19 cellular contexts compared by ENCODE assay signal in the genomic region with DNA sequence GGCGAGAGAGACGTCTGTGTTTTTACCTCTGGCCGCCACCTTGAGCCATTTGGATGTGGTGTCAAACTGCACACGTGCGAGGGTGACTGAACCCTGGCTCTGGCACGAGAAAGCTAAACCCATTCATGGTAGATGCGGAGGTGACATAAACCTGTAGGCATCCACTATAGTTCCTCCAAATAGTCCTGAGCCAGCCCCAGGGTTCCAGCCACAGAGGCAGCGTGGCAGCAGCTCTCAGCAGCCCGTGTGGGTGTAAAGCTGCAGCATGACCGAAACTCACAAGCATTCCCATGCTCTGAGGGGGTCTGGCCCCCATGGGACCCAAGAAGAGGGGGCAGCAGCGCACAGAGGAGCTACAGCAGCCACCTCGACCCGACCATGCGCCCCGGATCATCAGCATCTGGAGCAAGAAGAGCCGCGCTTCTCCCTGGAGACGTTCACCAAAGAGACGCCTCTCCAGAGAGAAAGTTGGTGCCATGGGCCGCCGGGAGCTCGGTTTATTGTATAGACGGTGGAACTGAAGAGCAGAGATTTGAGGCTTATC.
"Had no signal": no experiment of that assay in that cellular context is flagged by ENCODE, and none has a peak within 500 bp of the region (broad histone marks: within the 10 kb centered on the region; RNA-seq: fewer than 3 reads in every experiment).

No MANE protein-coding gene starts in this region.

- ATAC-seq: activated CD4-positive, alpha-beta T cell treated with anti-CD3 and anti-CD28 coated beads for 36 hours; activated naive CD8-positive, alpha-beta T cell treated with anti-CD3 and anti-CD28 coated beads, Interleukin-2, amount 50 U/mL, for 24 hours; left colon; pancreas; SK-N-SH treated with all-trans-retinoic acid at 6 μM for 48 hours; stimulated activated memory B cell treated with anti-CD40 and anti-IgM and Interleukin-4, amounts not matched to agents 10 μg/mL and 1 μg/mL and 100 μg/mL, for 72 hours; T-cell; WTC11 had no signal

- H3K9me3 ChIP-seq: esophagus squamous epithelium, pancreas, sigmoid colon, thoracic aorta had no signal

- H3K4me2 ChIP-seq: neural progenitor cell had no signal

- H2AFZ ChIP-seq: neural progenitor cell had no signal

- H3K4me1 ChIP-seq: esophagus squamous epithelium, neural progenitor cell, pancreas, sigmoid colon had no signal

- H3K4me3 ChIP-seq: esophagus squamous epithelium, neural progenitor cell, pancreas, sigmoid colon, thoracic aorta had no signal

- H3K27ac ChIP-seq: brain microvascular endothelial cell, esophagus squamous epithelium, neural progenitor cell, pancreas, sigmoid colon, thoracic aorta had no signal

- H3K27me3 ChIP-seq: brain microvascular endothelial cell, neural progenitor cell, pancreas, sigmoid colon had no signal

- H3K36me3 ChIP-seq: brain microvascular endothelial cell, esophagus squamous epithelium, neural progenitor cell, pancreas, sigmoid colon, thoracic aorta had no signal

- DNase-seq: activated CD4-positive, alpha-beta T cell treated with anti-CD3 and anti-CD28 coated beads for 36 hours; activated CD4-positive, alpha-beta T cell treated with anti-CD3 and anti-CD28 coated beads, Interleukin-2, amount 50 U/mL, for 48 hours; activated effector memory CD4-positive, alpha-beta T cell treated with Interleukin-2 at 50 U/mL for 16 hours; activated naive CD4-positive, alpha-beta T cell treated with anti-CD3 and anti-CD28 coated beads, Interleukin-2, amount 10 ng/mL, durations not matched to agents 7 days and 5 days; activated naive CD8-positive, alpha-beta T cell treated with anti-CD3 and anti-CD28 coated beads, Interleukin-2, amount 50 U/mL, for 24 hours; activated T-cell treated with anti-CD3 and anti-CD28 coated beads, Interleukin-2, amount 50 U/mL, for 48 hours; brain microvascular endothelial cell; effector memory CD4-positive, alpha-beta T cell; esophagus squamous epithelium; sigmoid colon; stimulated activated CD4-positive, alpha-beta T cell treated with anti-CD3 and anti-CD28 coated beads, Interleukin-4, amount 100 ng/mL, for 4 hours; T-cell had no signal

- H3K9ac ChIP-seq: neural progenitor cell had no signal
